In the genomic region with DNA sequence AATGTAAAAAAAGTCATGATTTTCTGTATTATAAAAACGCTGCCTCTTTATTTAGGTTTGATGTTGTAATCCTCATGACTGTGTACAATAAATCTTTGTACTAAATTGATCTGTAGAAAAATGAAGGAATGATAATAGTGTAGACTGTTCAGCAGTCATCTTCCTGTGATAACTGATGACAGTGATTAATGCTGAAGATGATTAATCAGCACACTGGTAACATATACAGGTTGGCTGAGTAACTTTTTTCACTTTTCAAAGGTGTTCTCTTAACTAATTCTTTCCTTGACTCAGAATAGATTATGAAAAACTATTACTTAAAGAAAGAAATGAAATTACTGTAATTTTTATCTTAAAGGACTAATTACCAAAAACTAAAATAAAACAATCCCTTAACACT, we compare ENCODE assay signal across 21 cellular contexts.
"Had no signal": no experiment of that assay in that cellular context is flagged by ENCODE, and none has a peak within 500 bp of the region (broad histone marks: within the 10 kb centered on the region; RNA-seq: fewer than 3 reads in every experiment).

No MANE protein-coding gene starts in this region.

- DNase-seq: activated CD4-positive, alpha-beta T cell treated with anti-CD3 and anti-CD28 coated beads, Interleukin-2, amount 50 U/mL, for 1 hour; amniotic stem cell; body of pancreas; effector CD4-positive, alpha-beta T cell; foreskin fibroblast; left ventricle myocardium inferior; mucosa of descending colon; naive thymus-derived CD4-positive, alpha-beta T cell; occipital lobe; right cardiac atrium; SIG-M5; stimulated activated CD4-positive, alpha-beta T cell treated with anti-CD3 and anti-CD28 coated beads, Interleukin-4, amount 100 ng/mL, for 4 hours; stimulated activated CD8-positive, alpha-beta memory T cell treated with anti-CD3 and anti-CD28 coated beads, Interleukin-4, amount 100 ng/mL, for 48 hours; stomach; T-helper 2 cell; testis had no signal

- H3K27me3 ChIP-seq: body of pancreas, stomach, testis had no signal

- H3K27ac ChIP-seq: body of pancreas, coronary artery, left ventricle myocardium inferior, skin epidermis, stomach, testis had no signal

- H3K27ac Mint-ChIP-seq: memory B cell, WTC11 had no signal

- H3K36me3 Mint-ChIP-seq: WTC11 had no signal

- H3K36me3 ChIP-seq: left ventricle myocardium inferior, stomach had no signal

- H3K9me3 Mint-ChIP-seq: central memory CD8-positive, alpha-beta T cell; naive thymus-derived CD4-positive, alpha-beta T cell; WTC11 had no signal

- H3K4me3 Mint-ChIP-seq: central memory CD8-positive, alpha-beta T cell; memory B cell; naive thymus-derived CD4-positive, alpha-beta T cell; WTC11 had no signal

- H3K9me3 ChIP-seq: body of pancreas, left ventricle myocardium inferior, mucosa of descending colon, stomach, testis had no signal

- ATAC-seq: body of pancreas; mucosa of descending colon; naive thymus-derived CD4-positive, alpha-beta T cell; right cardiac atrium; WTC11 had no signal

- H3K4me1 ChIP-seq: testis had no signal

- H3K4me3 ChIP-seq: body of pancreas, coronary artery, left ventricle myocardium inferior, mucosa of descending colon, skin epidermis, stomach, testis had no signal

- H3K27me3 Mint-ChIP-seq: central memory CD8-positive, alpha-beta T cell; memory B cell; naive thymus-derived CD4-positive, alpha-beta T cell had no signal
